In genomic region chr19:19820774-19821315, GRCh38 we compare ENCODE assay signal across 2 cellular contexts.
TF ChIP-seq lines count a peak whose summit lies in the region.

No MANE protein-coding gene starts in this region.

TF ChIP-seq in GM12878, 131 proteins besides CTCF, POLR2A, EP300 and RAD21:
- TF ChIP-seq CBX5 (IDR thresholded peaks at IDR 0.05; ENCODE audit: low read depth) (0 out of 2 replicates have a peak, but pooled peaks have one; percentile 29), TCF7 (IDR thresholded peaks at IDR 0.05; ENCODE audit: borderline replicate concordance) (no peak), CHD4 (IDR thresholded peaks at IDR 0.05) (no peak), ZNF622 (IDR thresholded peaks at IDR 0.05) (no peak), MYC (IDR thresholded peaks at IDR 0.05; ENCODE audit: insufficient read depth, insufficient read length, insufficient replicate concordance, low read length, severe bottlenecking) (no peak), NBN (IDR thresholded peaks at IDR 0.05) (no peak)
- TF ChIP-seq, protein P1, sequence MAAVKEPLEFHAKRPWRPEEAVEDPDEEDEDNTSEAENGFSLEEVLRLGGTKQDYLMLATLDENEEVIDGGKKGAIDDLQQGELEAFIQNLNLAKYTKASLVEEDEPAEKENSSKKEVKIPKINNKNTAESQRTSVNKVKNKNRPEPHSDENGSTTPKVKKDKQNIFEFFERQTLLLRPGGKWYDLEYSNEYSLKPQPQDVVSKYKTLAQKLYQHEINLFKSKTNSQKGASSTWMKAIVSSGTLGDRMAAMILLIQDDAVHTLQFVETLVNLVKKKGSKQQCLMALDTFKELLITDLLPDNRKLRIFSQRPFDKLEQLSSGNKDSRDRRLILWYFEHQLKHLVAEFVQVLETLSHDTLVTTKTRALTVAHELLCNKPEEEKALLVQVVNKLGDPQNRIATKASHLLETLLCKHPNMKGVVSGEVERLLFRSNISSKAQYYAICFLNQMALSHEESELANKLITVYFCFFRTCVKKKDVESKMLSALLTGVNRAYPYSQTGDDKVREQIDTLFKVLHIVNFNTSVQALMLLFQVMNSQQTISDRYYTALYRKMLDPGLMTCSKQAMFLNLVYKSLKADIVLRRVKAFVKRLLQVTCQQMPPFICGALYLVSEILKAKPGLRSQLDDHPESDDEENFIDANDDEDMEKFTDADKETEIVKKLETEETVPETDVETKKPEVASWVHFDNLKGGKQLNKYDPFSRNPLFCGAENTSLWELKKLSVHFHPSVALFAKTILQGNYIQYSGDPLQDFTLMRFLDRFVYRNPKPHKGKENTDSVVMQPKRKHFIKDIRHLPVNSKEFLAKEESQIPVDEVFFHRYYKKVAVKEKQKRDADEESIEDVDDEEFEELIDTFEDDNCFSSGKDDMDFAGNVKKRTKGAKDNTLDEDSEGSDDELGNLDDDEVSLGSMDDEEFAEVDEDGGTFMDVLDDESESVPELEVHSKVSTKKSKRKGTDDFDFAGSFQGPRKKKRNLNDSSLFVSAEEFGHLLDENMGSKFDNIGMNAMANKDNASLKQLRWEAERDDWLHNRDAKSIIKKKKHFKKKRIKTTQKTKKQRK (IDR thresholded peaks at IDR 0.05; ENCODE audit: low read depth, low read length) = no peak

TF ChIP-seq in HEK293T, 16 proteins besides CTCF, POLR2A, EP300 and RAD21:
- TF ChIP-seq BHLHE40 (IDR thresholded peaks at IDR 0.05; ENCODE audit: borderline replicate concordance) (no peak), TARDBP (IDR thresholded peaks at IDR 0.05) (no peak), ZNF384 (IDR thresholded peaks at IDR 0.05) (no peak), LEF1 (IDR thresholded peaks at IDR 0.05; ENCODE audit: borderline replicate concordance) (no peak), HDGF (IDR thresholded peaks at IDR 0.05; ENCODE audit: borderline replicate concordance) (no peak), ELF4 (IDR thresholded peaks at IDR 0.05) (no peak), FOXM1 (IDR thresholded peaks at IDR 0.05; ENCODE audit: borderline replicate concordance) (no peak), PKNOX1 (IDR thresholded peaks at IDR 0.05) (no peak), SUZ12 (IDR thresholded peaks at IDR 0.05) (no peak), NFRKB (IDR thresholded peaks at IDR 0.05) (no peak), FOXK2 (IDR thresholded peaks at IDR 0.05) (no peak), L3MBTL2 (conservative IDR thresholded peaks at IDR 0.05) (no peak), FOXA1 (IDR thresholded peaks at IDR 0.05) (no peak), CTBP1 (IDR thresholded peaks at IDR 0.05; ENCODE audit: borderline replicate concordance) (no peak), SP1 (IDR thresholded peaks at IDR 0.05) (no peak), ARNT (IDR thresholded peaks at IDR 0.05) (no peak)
